ENCODE assay signal across 12 cellular contexts in the genomic region with DNA sequence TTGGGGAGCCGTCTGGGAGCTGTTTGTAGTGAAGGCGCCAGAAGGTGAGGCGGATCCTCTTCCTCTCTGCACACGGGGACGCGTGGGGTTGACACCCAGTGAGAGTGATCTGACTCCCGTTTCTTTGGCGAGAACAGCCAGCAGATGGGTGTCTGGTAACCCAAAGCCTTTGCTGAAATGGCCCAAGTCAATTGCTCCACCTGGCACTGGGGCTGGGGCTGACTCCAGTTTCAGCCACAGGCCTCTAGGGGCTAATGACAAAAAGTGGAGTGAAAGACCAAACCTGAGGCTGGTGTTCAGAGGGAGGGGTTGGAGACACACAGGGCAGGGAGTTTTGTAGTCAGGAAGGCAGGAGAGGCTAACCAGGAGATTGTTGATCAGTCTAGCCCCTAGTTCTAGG.
DNase-seq lines count a peak whose midpoint lies in the region; ATAC-seq, FAIRE-seq and TF ChIP-seq lines count a peak whose summit lies in the region.
"Had no signal": no experiment of that assay in that cellular context is flagged by ENCODE, and none has a peak within 500 bp of the region (broad histone marks: within the 10 kb centered on the region; RNA-seq: fewer than 3 reads in every experiment).

No MANE protein-coding gene starts in this region.

- H3K4me1 ChIP-seq in left lung = no peaks in the 10 kb centered on the region
- H3K4me1 ChIP-seq: prostate gland had no signal

- no peak for FAIRE-seq in GM12891 (lab: Jason Lieb, UNC)
- FAIRE-seq: G401.6 had no signal

- POLR2A ChIA-PET in naive thymus-derived CD8-positive, alpha-beta T cell (lab: Charles Lee) = no interaction called here

- H3K27me3 ChIP-seq in left lung = peaks cover 0 to 5% of the 10 kb centered on the region in 2 donors

- no peak overlapping the region for H3K27ac ChIP-seq in left lung
- H3K27ac ChIP-seq: prostate gland had no signal

- peaks cover 6% of the 10 kb centered on the region for H3K4me1 Mint-ChIP-seq in endothelial cell (ENCODE audit: unreplicated experiment)
- H3K4me1 Mint-ChIP-seq in naive thymus-derived CD8-positive, alpha-beta T cell = peaks cover 0 to 4% (median 0%) of the 10 kb centered on the region in 4 donors

- TF ChIP-seq POLR2A in GM12891 (IDR thresholded peaks at IDR 0.05; ENCODE audit: low read depth, low read length) = no peak

- H3K4me3 Mint-ChIP-seq in endothelial cell (ENCODE audit: unreplicated experiment) = no peak overlapping the region
- H3K4me3 Mint-ChIP-seq in naive thymus-derived CD8-positive, alpha-beta T cell = no peak overlapping the region

- H3K36me3 ChIP-seq in left lung = no peaks in the 10 kb centered on the region
- H3K36me3 ChIP-seq: prostate gland had no signal

- H3K27ac Mint-ChIP-seq in endothelial cell (ENCODE audit: unreplicated experiment) = no peak overlapping the region
- no peak overlapping the region for H3K27ac Mint-ChIP-seq in naive thymus-derived CD8-positive, alpha-beta T cell

- DNase-seq in GM12891 (ENCODE audit: insufficient read length, low spot score) = peak; percentile 13
- peak; percentile 7 for DNase-seq in endothelial cell (ENCODE audit: low spot score)
- no peak for DNase-seq in activated T-cell treated with anti-CD3 and anti-CD28 coated beads, Interleukin-2, amount 50 U/mL, for 1 hour
- no peak for DNase-seq in left lung
- no peak for DNase-seq in activated CD4-positive, alpha-beta T cell treated with anti-CD3 and anti-CD28 coated beads for 48 hours
- no peak for DNase-seq in naive thymus-derived CD8-positive, alpha-beta T cell
- DNase-seq: central memory CD4-positive, alpha-beta T cell had no signal

- H3K36me3 Mint-ChIP-seq in endothelial cell (ENCODE audit: low read depth, unreplicated experiment) = no peaks in the 10 kb centered on the region
- no peaks in the 10 kb centered on the region for H3K36me3 Mint-ChIP-seq in naive thymus-derived CD8-positive, alpha-beta T cell

- no peak overlapping the region for H3K4me3 ChIP-seq in left lung
- H3K4me3 ChIP-seq: prostate gland had no signal

- ATAC-seq in GM21423 (IDR thresholded peaks at IDR 0.05; ENCODE audit: unreplicated experiment) (peak; percentile 65), HG03521 (IDR thresholded peaks at IDR 0.05; ENCODE audit: unreplicated experiment) (peak; percentile 48), left lung (no peak)
- no peak for ATAC-seq in naive thymus-derived CD8-positive, alpha-beta T cell
- ATAC-seq: Panc1 had no signal

- no peaks in the 10 kb centered on the region for H3K9me3 ChIP-seq in left lung
- H3K9me3 ChIP-seq: prostate gland had no signal

- TF ChIP-seq CTCF in endothelial cell (IDR thresholded peaks at IDR 0.05; ENCODE audit: unreplicated experiment) (no peak), left lung (IDR thresholded peaks at IDR 0.05) (no peak)

- intact Hi-C loops in left lung (cut with DNase I) = no loop called here

- H3K9me3 Mint-ChIP-seq in endothelial cell (ENCODE audit: unreplicated experiment) = no peaks in the 10 kb centered on the region
- H3K9me3 Mint-ChIP-seq in naive thymus-derived CD8-positive, alpha-beta T cell = no peaks in the 10 kb centered on the region

- H3K27me3 Mint-ChIP-seq in endothelial cell (ENCODE audit: unreplicated experiment) = no peaks in the 10 kb centered on the region
- peaks cover 0 to 11% (median 3%) of the 10 kb centered on the region in 5 donors for H3K27me3 Mint-ChIP-seq in naive thymus-derived CD8-positive, alpha-beta T cell

TF ChIP-seq in GM12891, 5 proteins besides CTCF, POLR2A, EP300 and RAD21:
- TF ChIP-seq TAF1 (IDR thresholded peaks at IDR 0.05; ENCODE audit: low read depth, low read length) (no peak), PAX5 (IDR thresholded peaks at IDR 0.05; ENCODE audit: insufficient read depth, low read length, severe bottlenecking) (no peak), POLR2AphosphoS5 (IDR thresholded peaks at IDR 0.05; ENCODE audit: low read depth, low read length) (no peak), SPI1 (IDR thresholded peaks at IDR 0.05; ENCODE audit: low read depth, low read length) (no peak), POU2F2 (IDR thresholded peaks at IDR 0.05; ENCODE audit: low read depth, low read length) (no peak)

Comparison
In these comparisons a context has a peak if more than half of its experiments do, and no peak if none do; other contexts are left out.
1. DNase-seq: peak in GM12891 (single experiment) and endothelial cell (single experiment); none in activated T-cell treated with anti-CD3 and anti-CD28 coated beads, Interleukin-2, amount 50 U/mL, for 1 hour (single experiment), left lung (0 of 2), activated CD4-positive, alpha-beta T cell treated with anti-CD3 and anti-CD28 coated beads for 48 hours (single experiment) and naive thymus-derived CD8-positive, alpha-beta T cell (0 of 10).
2. ATAC-seq: peak in GM21423 (single experiment) and HG03521 (single experiment); none in left lung (single experiment) and naive thymus-derived CD8-positive, alpha-beta T cell (0 of 2).